21 cellular contexts compared by ENCODE assay signal in the genomic region with DNA sequence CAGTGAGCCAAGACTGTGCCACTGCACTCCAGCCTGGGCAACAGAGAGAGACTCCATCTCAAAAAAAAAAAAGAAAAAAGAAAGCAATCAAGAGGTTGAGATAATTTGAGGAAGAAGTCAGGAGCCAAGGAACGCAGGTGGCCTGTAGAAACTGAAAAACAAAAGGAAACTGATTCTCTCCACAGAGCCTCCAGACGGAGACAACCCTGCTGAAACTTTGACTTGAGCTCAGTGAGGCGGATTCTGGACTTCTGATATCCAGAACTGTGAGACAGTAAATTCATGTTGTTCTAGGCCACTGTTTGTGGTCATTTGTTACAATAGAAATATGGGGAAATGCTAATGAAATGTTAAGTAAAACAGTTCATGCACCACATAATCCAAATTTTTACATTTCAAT. TPM values are rescaled to one million over a fixed set of nuclear protein-coding genes. Genes with fewer than 3 reads are reported as not detected.
DNase-seq lines count a peak whose midpoint lies in the region; ATAC-seq and TF ChIP-seq lines count a peak whose summit lies in the region.
"Had no signal": no experiment of that assay in that cellular context is flagged by ENCODE, and none has a peak within 500 bp of the region (broad histone marks: within the 10 kb centered on the region; RNA-seq: fewer than 3 reads in every experiment).

No MANE protein-coding gene starts in this region.

- H3K36me3 ChIP-seq in left ventricle myocardium inferior (peaks cover 10% of the 10 kb centered on the region), KMS-11 (ENCODE audit: insufficient read depth) (no peaks in the 10 kb centered on the region)

- intact Hi-C loops in left ventricle myocardium inferior (cut with micrococcal nuclease), result no loop called here
- intact Hi-C loops in right cardiac atrium (cut with DNase I), result no loop called here

- H4K20me1 ChIP-seq in KMS-11 (ENCODE audit: insufficient read depth), result no peaks in the 10 kb centered on the region

- H3K9me3 Mint-ChIP-seq in activated naive CD8-positive, alpha-beta T cell treated with anti-CD3 and anti-CD28 coated beads, Interleukin-2, amount 50 U/mL, for 24 hours, result no peaks in the 10 kb centered on the region
- H3K9me3 Mint-ChIP-seq: CD4-positive, alpha-beta memory T cell had no signal

- H2AFZ ChIP-seq in KMS-11 (ENCODE audit: low read depth), result no peak overlapping the region

- H3K79me2 ChIP-seq in KMS-11 (ENCODE audit: insufficient read depth, low read depth), result peaks cover 98% of the 10 kb centered on the region

- TF ChIP-seq CTCF in left ventricle myocardium inferior (IDR thresholded peaks at IDR 0.05; ENCODE audit: borderline replicate concordance) (no peak), KMS-11 (conservative IDR thresholded peaks at IDR 0.05; ENCODE audit: low read depth, low read length) (no peak)

- H3K4me3 ChIP-seq in left ventricle myocardium inferior (no peak overlapping the region), right cardiac atrium (ENCODE audit: low read length) (no peak overlapping the region), KMS-11 (IDR thresholded peaks at IDR 0.05; ENCODE audit: insufficient read depth, low read depth, low read length) (no peak overlapping the region)
- H3K4me3 ChIP-seq: Peyer's patch had no signal

- peaks cover 5% of the 10 kb centered on the region for H3K36me3 Mint-ChIP-seq in activated naive CD8-positive, alpha-beta T cell treated with anti-CD3 and anti-CD28 coated beads, Interleukin-2, amount 50 U/mL, for 24 hours (ENCODE audit: low read depth)

- H3K27me3 ChIP-seq in left ventricle myocardium inferior (ENCODE audit: low read depth) (no peaks in the 10 kb centered on the region), right cardiac atrium (ENCODE audit: control insufficient read depth, insufficient read depth) (no peaks in the 10 kb centered on the region), KMS-11 (ENCODE audit: insufficient read depth, low read depth) (no peaks in the 10 kb centered on the region)
- H3K27me3 ChIP-seq: Peyer's patch had no signal

- H3K9me3 ChIP-seq in left ventricle myocardium inferior (replicated peaks), result no peaks in the 10 kb centered on the region
- H3K9me3 ChIP-seq in right cardiac atrium (ENCODE audit: control insufficient read depth, low read length), result no peaks in the 10 kb centered on the region
- H3K9me3 ChIP-seq: Peyer's patch had no signal

- ATAC-seq in right cardiac atrium, result no peak
- no peak for ATAC-seq in activated naive CD8-positive, alpha-beta T cell treated with anti-CD3 and anti-CD28 coated beads, Interleukin-2, amount 50 U/mL, for 24 hours

- in situ Hi-C loops in KBM-7 (cut with MboI; ENCODE audit: low pct_unique_long_range_greater_than_20kb, low sequenced_read_pairs), result no loop called here

- peaks cover 55% of the 10 kb centered on the region for H3K4me1 Mint-ChIP-seq in activated naive CD8-positive, alpha-beta T cell treated with anti-CD3 and anti-CD28 coated beads, Interleukin-2, amount 50 U/mL, for 24 hours

- H3K27me3 Mint-ChIP-seq in activated naive CD8-positive, alpha-beta T cell treated with anti-CD3 and anti-CD28 coated beads, Interleukin-2, amount 50 U/mL, for 24 hours, result no peaks in the 10 kb centered on the region
- H3K27me3 Mint-ChIP-seq: CD4-positive, alpha-beta memory T cell had no signal

- H3K4me2 ChIP-seq in KMS-11, result peak overlapping the region; percentile 94

- peak overlapping the region; percentile 24 for H3K4me3 Mint-ChIP-seq in activated naive CD8-positive, alpha-beta T cell treated with anti-CD3 and anti-CD28 coated beads, Interleukin-2, amount 50 U/mL, for 24 hours

- no peak for DNase-seq in left ventricle myocardium inferior
- DNase-seq in right cardiac atrium, result no peak
- no peak for DNase-seq in activated naive CD8-positive, alpha-beta T cell treated with anti-CD3 and anti-CD28 coated beads, Interleukin-2, amount 50 U/mL, for 24 hours
- DNase-seq in NCI-H1105 (lab: John Stamatoyannopoulos, UW), result no peak
- no peak for DNase-seq in KBM-7
- DNase-seq in stimulated activated CD4-positive, alpha-beta T cell treated with anti-CD3 and anti-CD28 coated beads, Interleukin-2, amount 100 ng/mL, for 24 hours, result no peak
- DNase-seq: AML-193; CD4-positive, alpha-beta memory T cell; DMS79 treated with DMSO at 0.1 percent for 48 hours; GOT3; KG1; NCI-H1417; NCI-H2029; NCI-H2171 treated with DMSO at 0.1 percent for 48 hours; NCI-H774; Peyer's patch; SHP77 had no signal

- peak overlapping the region; percentile 54 for H3K27ac Mint-ChIP-seq in activated naive CD8-positive, alpha-beta T cell treated with anti-CD3 and anti-CD28 coated beads, Interleukin-2, amount 50 U/mL, for 24 hours

- WGBS in right cardiac atrium, result 67% methylated on average over 3 of the region's 3 CpGs

- H3K4me1 ChIP-seq in left ventricle myocardium inferior (peaks cover 85% of the 10 kb centered on the region), right cardiac atrium (ENCODE audit: control insufficient read depth, insufficient read depth, low read length) (no peaks in the 10 kb centered on the region), KMS-11 (ENCODE audit: low read depth, poor library complexity, severe bottlenecking) (peaks cover 70% of the 10 kb centered on the region)

- peak overlapping the region; percentile 9; the same call in 1 of the 2 replicates for H3K9ac ChIP-seq in KMS-11

- peak overlapping the region; percentile 88 for H3K27ac ChIP-seq in left ventricle myocardium inferior (replicated peaks)
- H3K27ac ChIP-seq in right cardiac atrium (ENCODE audit: low read length), result no peak overlapping the region
- peak overlapping the region; percentile 70 for H3K27ac ChIP-seq in KMS-11
- H3K27ac ChIP-seq: HL-60, Peyer's patch had no signal

RNA-seq across cellular contexts. Expression of a gene that starts 5.3 kb away (rescaled TPM):
- total RNA-seq in left ventricle myocardium inferior (72.5 TPM), right cardiac atrium (100 to 1,000 TPM in 2 of 4 donors, 10 to 100 TPM in 2; 88.1 to 112 (median 102) TPM)
- 59.3 TPM for polyA plus RNA-seq in right cardiac atrium

RNA-seq across cellular contexts. Expression of a gene that starts 33.5 kb away (rescaled TPM):
- total RNA-seq in left ventricle myocardium inferior, result 23.8 TPM
- total RNA-seq in right cardiac atrium, result 10 to 100 TPM; 19.8 to 34.8 (median 26.5) TPM
- 15.0 TPM for polyA plus RNA-seq in right cardiac atrium

RNA-seq across cellular contexts. Expression of a gene that starts 33.6 kb away (rescaled TPM):
- total RNA-seq in left ventricle myocardium inferior (0.14 TPM), right cardiac atrium (under 1 TPM in 2 of 4 donors, not detected in 2; 0.14 to 0.28 TPM)
- 0.68 TPM for polyA plus RNA-seq in right cardiac atrium
- total RNA-seq: MCF 10A, NCI-H460, Peyer's patch had no signal
